Comparison of ENCODE assay signal across 39 cellular contexts in genomic region chr12:113884392-113884791, GRCh38.
"Had no signal": no experiment of that assay in that cellular context is flagged by ENCODE, and none has a peak within 500 bp of the region (broad histone marks: within the 10 kb centered on the region; RNA-seq: fewer than 3 reads in every experiment).

No MANE protein-coding gene starts in this region.

- H3K27me3 Mint-ChIP-seq: activated naive CD4-positive, alpha-beta T cell treated with anti-CD3 and anti-CD28 coated beads, Interleukin-2, amount 10 ng/mL, durations not matched to agents 7 days and 5 days; activated naive CD4-positive, alpha-beta T cell treated with anti-CD3 and anti-CD28 coated beads, Interleukin-2, amount 50 U/mL, for 24 hours; activated naive CD8-positive, alpha-beta T cell; activated naive CD8-positive, alpha-beta T cell treated with anti-CD3 and anti-CD28 coated beads for 36 hours; activated naive CD8-positive, alpha-beta T cell treated with anti-CD3 and anti-CD28 coated beads, Interleukin-2, amount 10 ng/mL, durations not matched to agents 7 days and 5 days; activated naive CD8-positive, alpha-beta T cell treated with anti-CD3 and anti-CD28 coated beads, Interleukin-2, amount 50 U/mL, for 24 hours; activated T-cell treated with anti-CD3 and anti-CD28 coated beads, Interleukin-2, amount 50 U/mL, for 24 hours; activated T-helper 17 cell treated with anti-CD3 and anti-CD28 coated beads, Interleukin-2, amount 50 U/mL, for 72 hours; brain; central memory CD8-positive, alpha-beta T cell had no signal

- FAIRE-seq: astrocyte had no signal

- H3K4me1 Mint-ChIP-seq: activated naive CD4-positive, alpha-beta T cell treated with anti-CD3 and anti-CD28 coated beads, Interleukin-2, amount 10 ng/mL, durations not matched to agents 7 days and 5 days; activated naive CD4-positive, alpha-beta T cell treated with anti-CD3 and anti-CD28 coated beads, Interleukin-2, amount 50 U/mL, for 24 hours; activated naive CD8-positive, alpha-beta T cell treated with anti-CD3 and anti-CD28 coated beads for 36 hours; activated naive CD8-positive, alpha-beta T cell treated with anti-CD3 and anti-CD28 coated beads, Interleukin-2, amount 10 ng/mL, durations not matched to agents 7 days and 5 days; activated naive CD8-positive, alpha-beta T cell treated with anti-CD3 and anti-CD28 coated beads, Interleukin-2, amount 50 U/mL, for 24 hours had no signal

- H3K36me3 ChIP-seq: adrenal gland, brain microvascular endothelial cell, breast epithelium, cardiac muscle cell had no signal

- ATAC-seq: activated naive CD4-positive, alpha-beta T cell treated with anti-CD3 and anti-CD28 coated beads, Interleukin-2, amount 50 U/mL, for 72 hours; activated naive CD8-positive, alpha-beta T cell treated with anti-CD3 and anti-CD28 coated beads, Interleukin-2, amount 50 U/mL, for 24 hours; activated T-cell treated with anti-CD3 and anti-CD28 coated beads, Interleukin-2, amount 50 U/mL, for 4 hours; activated T-cell treated with anti-CD3 and anti-CD28 coated beads, Interleukin-2, amount 50 U/mL, for 72 hours; activated T-helper 17 cell treated with anti-CD3 and anti-CD28 coated beads, Interleukin-2, amount 50 U/mL, for 72 hours; body of pancreas had no signal

- H3K4me3 ChIP-seq: adrenal gland, ascending aorta, body of pancreas, breast epithelium, cardiac muscle cell had no signal

- H3K4me3 Mint-ChIP-seq: activated naive CD4-positive, alpha-beta T cell treated with anti-CD3 and anti-CD28 coated beads for 36 hours; activated naive CD4-positive, alpha-beta T cell treated with anti-CD3 and anti-CD28 coated beads, Interleukin-2, amount 10 ng/mL, durations not matched to agents 7 days and 5 days; activated naive CD4-positive, alpha-beta T cell treated with anti-CD3 and anti-CD28 coated beads, Interleukin-2, amount 50 U/mL, for 24 hours; activated naive CD8-positive, alpha-beta T cell; activated naive CD8-positive, alpha-beta T cell treated with anti-CD3 and anti-CD28 coated beads for 36 hours; activated naive CD8-positive, alpha-beta T cell treated with anti-CD3 and anti-CD28 coated beads, Interleukin-2, amount 10 ng/mL, durations not matched to agents 7 days and 5 days; activated naive CD8-positive, alpha-beta T cell treated with anti-CD3 and anti-CD28 coated beads, Interleukin-2, amount 50 U/mL, for 24 hours; activated T-cell treated with anti-CD3 and anti-CD28 coated beads, Interleukin-2, amount 50 U/mL, for 24 hours; activated T-cell treated with anti-CD3 and anti-CD28 coated beads, Interleukin-2, amount 50 U/mL, for 4 hours; activated T-cell treated with anti-CD3 and anti-CD28 coated beads, Interleukin-2, amount 50 U/mL, for 72 hours; activated T-helper 1 cell treated with anti-CD3 and anti-CD28 coated beads, Interleukin-12 subunit alpha, Interleukin-12 subunit beta, Interleukin-2, Interleukin-4 antibody, amounts not matched to agents 30 ng/mL and 10 ng/mL and 1 ng/mL, durations not matched to agents 14 hours and 24 hours and 36 hours; activated T-helper 17 cell treated with anti-CD3 and anti-CD28 coated beads, Interleukin-2, amount 50 U/mL, for 72 hours; brain; central memory CD8-positive, alpha-beta T cell had no signal

- H3K27ac Mint-ChIP-seq: activated naive CD4-positive, alpha-beta T cell treated with anti-CD3 and anti-CD28 coated beads for 36 hours; activated naive CD4-positive, alpha-beta T cell treated with anti-CD3 and anti-CD28 coated beads, Interleukin-2, amount 10 ng/mL, durations not matched to agents 7 days and 5 days; activated naive CD4-positive, alpha-beta T cell treated with anti-CD3 and anti-CD28 coated beads, Interleukin-2, amount 50 U/mL, for 24 hours; activated naive CD4-positive, alpha-beta T cell treated with anti-CD3 and anti-CD28 coated beads, Interleukin-2, amount 50 U/mL, for 72 hours; activated naive CD8-positive, alpha-beta T cell; activated naive CD8-positive, alpha-beta T cell treated with anti-CD3 and anti-CD28 coated beads for 36 hours; activated naive CD8-positive, alpha-beta T cell treated with anti-CD3 and anti-CD28 coated beads, Interleukin-2, amount 10 ng/mL, durations not matched to agents 7 days and 5 days; activated naive CD8-positive, alpha-beta T cell treated with anti-CD3 and anti-CD28 coated beads, Interleukin-2, amount 50 U/mL, for 24 hours; activated T-cell treated with anti-CD3 and anti-CD28 coated beads, Interleukin-2, amount 50 U/mL, for 24 hours; activated T-cell treated with anti-CD3 and anti-CD28 coated beads, Interleukin-2, amount 50 U/mL, for 72 hours; activated T-helper 1 cell treated with anti-CD3 and anti-CD28 coated beads, Interleukin-12 subunit alpha, Interleukin-12 subunit beta, Interleukin-2, Interleukin-4 antibody, amounts not matched to agents 30 ng/mL and 10 ng/mL and 1 ng/mL, durations not matched to agents 14 hours and 24 hours and 36 hours; activated T-helper 17 cell treated with anti-CD3 and anti-CD28 coated beads, Interleukin-2, amount 50 U/mL, for 72 hours; activated T-helper 2 cell treated with anti-CD3 and anti-CD28 coated beads, Interferon-gamma antibody, Interleukin-2, Interleukin-4, amounts not matched to agents 10 μg/mL and 5 μg/mL and 100 μg/mL, durations not matched to agents 14 hours and 24 hours and 36 hours; brain had no signal

- H3K9me3 ChIP-seq: adrenal gland, ascending aorta, body of pancreas, breast epithelium had no signal

- H3K27me3 ChIP-seq: adrenal gland, ascending aorta, body of pancreas, brain microvascular endothelial cell, breast epithelium, cardiac muscle cell had no signal

- H3K36me3 Mint-ChIP-seq: activated naive CD4-positive, alpha-beta T cell treated with anti-CD3 and anti-CD28 coated beads, Interleukin-2, amount 10 ng/mL, durations not matched to agents 7 days and 5 days; activated naive CD8-positive, alpha-beta T cell treated with anti-CD3 and anti-CD28 coated beads, Interleukin-2, amount 10 ng/mL, durations not matched to agents 7 days and 5 days had no signal

- H3K9me3 Mint-ChIP-seq: activated naive CD4-positive, alpha-beta T cell treated with anti-CD3 and anti-CD28 coated beads for 36 hours; activated naive CD4-positive, alpha-beta T cell treated with anti-CD3 and anti-CD28 coated beads, Interleukin-2, amount 10 ng/mL, durations not matched to agents 7 days and 5 days; activated naive CD4-positive, alpha-beta T cell treated with anti-CD3 and anti-CD28 coated beads, Interleukin-2, amount 50 U/mL, for 24 hours; activated naive CD4-positive, alpha-beta T cell treated with anti-CD3 and anti-CD28 coated beads, Interleukin-2, amount 50 U/mL, for 72 hours; activated naive CD8-positive, alpha-beta T cell treated with anti-CD3 and anti-CD28 coated beads for 36 hours; activated naive CD8-positive, alpha-beta T cell treated with anti-CD3 and anti-CD28 coated beads, Interleukin-2, amount 10 ng/mL, durations not matched to agents 7 days and 5 days; activated naive CD8-positive, alpha-beta T cell treated with anti-CD3 and anti-CD28 coated beads, Interleukin-2, amount 50 U/mL, for 24 hours; activated T-cell treated with anti-CD3 and anti-CD28 coated beads, Interleukin-2, amount 50 U/mL, for 24 hours; activated T-cell treated with anti-CD3 and anti-CD28 coated beads, Interleukin-2, amount 50 U/mL, for 4 hours; activated T-cell treated with anti-CD3 and anti-CD28 coated beads, Interleukin-2, amount 50 U/mL, for 72 hours; activated T-helper 1 cell treated with anti-CD3 and anti-CD28 coated beads, Interleukin-12 subunit alpha, Interleukin-12 subunit beta, Interleukin-2, Interleukin-4 antibody, amounts not matched to agents 30 ng/mL and 10 ng/mL and 1 ng/mL, durations not matched to agents 14 hours and 24 hours and 36 hours; activated T-helper 17 cell treated with anti-CD3 and anti-CD28 coated beads, Interleukin-2, amount 50 U/mL, for 72 hours; activated T-helper 2 cell treated with anti-CD3 and anti-CD28 coated beads, Interferon-gamma antibody, Interleukin-2, Interleukin-4, amounts not matched to agents 10 μg/mL and 5 μg/mL and 100 μg/mL, durations not matched to agents 14 hours and 24 hours and 36 hours; central memory CD8-positive, alpha-beta T cell had no signal

- H3K4me1 ChIP-seq: ascending aorta, body of pancreas had no signal

- DNase-seq: activated effector memory CD4-positive, alpha-beta T cell treated with anti-CD3 and anti-CD28 coated beads, Interleukin-2, amount 50 U/mL, for 16 hours; activated effector memory CD4-positive, alpha-beta T cell treated with Interleukin-2 at 50 U/mL for 16 hours; activated gamma-delta T cell; activated gamma-delta T cell treated with Interleukin-2 at 50 U/mL for 16 hours; activated naive CD4-positive, alpha-beta T cell; activated naive CD4-positive, alpha-beta T cell treated with anti-CD3 and anti-CD28 coated beads for 36 hours; activated naive CD4-positive, alpha-beta T cell treated with anti-CD3 and anti-CD28 coated beads, Interleukin-2, amount 10 ng/mL, durations not matched to agents 7 days and 5 days; activated naive CD4-positive, alpha-beta T cell treated with anti-CD3 and anti-CD28 coated beads, Interleukin-2, amount 50 U/mL, for 16 hours; activated naive CD4-positive, alpha-beta T cell treated with Interleukin-2 at 50 U/mL for 16 hours; activated naive CD8-positive, alpha-beta T cell treated with anti-CD3 and anti-CD28 coated beads for 36 hours; activated naive CD8-positive, alpha-beta T cell treated with anti-CD3 and anti-CD28 coated beads, Interleukin-2, amount 10 ng/mL, durations not matched to agents 7 days and 5 days; activated naive CD8-positive, alpha-beta T cell treated with anti-CD3 and anti-CD28 coated beads, Interleukin-2, amount 50 U/mL, for 24 hours; activated T-cell treated with anti-CD3 and anti-CD28 coated beads, Interleukin-2, amount 50 U/mL, for 1 hour; activated T-cell treated with anti-CD3 and anti-CD28 coated beads, Interleukin-2, amount 50 U/mL, for 24 hours; activated T-cell treated with anti-CD3 and anti-CD28 coated beads, Interleukin-2, amount 50 U/mL, for 4 hours; activated T-cell treated with anti-CD3 and anti-CD28 coated beads, Interleukin-2, amount 50 U/mL, for 48 hours; activated T-cell treated with anti-CD3 and anti-CD28 coated beads, Interleukin-2, amount 50 U/mL, for 72 hours; adrenal gland; amniotic stem cell; amygdala; anterior cingulate cortex; aorta; body of pancreas; brain microvascular endothelial cell; caudate nucleus; central memory CD4-positive, alpha-beta T cell; cerebellar nuclear complex had no signal

- H3K27ac ChIP-seq: adrenal gland, ascending aorta, body of pancreas, brain microvascular endothelial cell, breast epithelium, cardiac muscle cell had no signal
